In the genomic region with DNA sequence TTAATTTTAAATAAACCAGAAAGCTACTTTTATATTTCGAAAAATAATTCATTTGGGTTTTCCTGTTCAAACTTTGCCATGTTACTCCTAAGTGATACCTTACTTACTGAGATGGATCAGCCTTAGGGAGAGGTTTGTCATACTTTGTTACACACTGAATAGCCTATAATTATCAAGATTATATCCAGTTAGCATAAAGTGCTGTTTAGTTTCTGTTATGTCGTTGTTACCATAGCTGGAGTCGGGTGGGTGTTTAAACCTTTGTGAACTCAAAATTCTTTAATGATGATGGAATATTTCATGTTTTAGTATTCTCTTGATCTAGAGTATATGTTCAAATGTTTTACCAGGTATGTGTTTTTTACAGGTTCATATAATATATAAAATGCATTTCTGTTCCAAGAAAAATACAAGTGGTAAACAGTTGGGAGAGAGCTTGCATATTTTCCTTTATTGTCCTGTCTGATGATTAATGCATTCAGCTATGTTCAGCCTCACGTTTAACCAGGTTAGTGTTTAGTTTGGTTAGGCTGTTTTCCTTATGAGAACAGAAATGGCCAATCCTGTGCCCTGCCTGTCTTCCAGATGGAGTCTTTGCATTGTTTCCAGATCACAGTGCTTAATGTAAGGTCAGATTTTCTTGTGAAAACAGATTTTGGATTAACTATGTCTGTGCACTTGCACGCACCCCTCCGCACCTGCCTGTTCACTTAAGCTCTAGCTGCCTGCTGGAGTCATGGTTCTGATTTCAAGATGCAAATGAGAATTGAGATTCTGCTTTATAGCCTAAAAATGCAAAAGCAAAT, we compare ENCODE assay signal across 13 cellular contexts.
DNase-seq lines count a peak whose midpoint lies in the region; TF ChIP-seq lines count a peak whose summit lies in the region.
"Had no signal": no experiment of that assay in that cellular context is flagged by ENCODE, and none has a peak within 500 bp of the region (broad histone marks: within the 10 kb centered on the region; RNA-seq: fewer than 3 reads in every experiment).

No MANE protein-coding gene starts in this region.

- no peak for TF ChIP-seq CTCF in AG10803 (conservative IDR thresholded peaks at IDR 0.05; ENCODE audit: low read length)

- H3K4me3 ChIP-seq in AG10803 (ENCODE audit: low read length) (no peak overlapping the region), adipocyte (ENCODE audit: low read length) (no peak overlapping the region)
- H3K4me3 ChIP-seq: ovary had no signal

- DNase-seq in AG10803 (ENCODE audit: low read depth) (peak; percentile 35), M059J (ENCODE audit: low read depth) (peak; percentile 69), adipocyte (ENCODE audit: low read depth) (peak; percentile 54), iris pigment epithelial cell (ENCODE audit: low read depth) (peak; percentile 60), hippocampal formation (lab: John Stamatoyannopoulos, UW) (no peak), substantia nigra (lab: John Stamatoyannopoulos, UW) (no peak), HUDEP-2 (lab: John Stamatoyannopoulos, UW; ENCODE audit: unreplicated experiment in 76 of 76) (no peak), NCI-H2107 treated with DMSO at 0.1 percent for 48 hours (lab: John Stamatoyannopoulos, UW; ENCODE audit: unreplicated experiment) (no peak)
- DNase-seq: activated naive CD8-positive, alpha-beta T cell treated with anti-CD3 and anti-CD28 coated beads for 36 hours; DND-41; left ventricle myocardium superior; NCI-H2029 treated with DMSO at 0.1 percent for 48 hours; ovary had no signal

- H3K9ac ChIP-seq in adipocyte (ENCODE audit: low read length), result no peak overlapping the region

- H3K27ac ChIP-seq in substantia nigra (ENCODE audit: low read depth, low read length, poor library complexity, severe bottlenecking), result no peak overlapping the region
- H3K27ac ChIP-seq: ovary had no signal

- H3K4me1 ChIP-seq in adipocyte (ENCODE audit: control insufficient read depth, insufficient read depth, low read length), result no peaks in the 10 kb centered on the region

- no peaks in the 10 kb centered on the region for H3K27me3 ChIP-seq in adipocyte (replicated peaks; ENCODE audit: control insufficient read depth, insufficient read depth, low read length)
- H3K27me3 ChIP-seq: ovary had no signal

- no peaks in the 10 kb centered on the region for H3K9me3 ChIP-seq in adipocyte (ENCODE audit: control insufficient read depth, low read length)
- H3K9me3 ChIP-seq: ovary had no signal

- peaks cover 14% of the 10 kb centered on the region for H3K36me3 ChIP-seq in adipocyte (ENCODE audit: control insufficient read depth, insufficient read depth, low read length, severe bottlenecking)
- H3K36me3 ChIP-seq: ovary had no signal

Comparison
In these comparisons a context has a peak if more than half of its experiments do, and no peak if none do; other contexts are left out.
1. DNase-seq: peak in AG10803 (single experiment), M059J (single experiment), adipocyte (single experiment) and iris pigment epithelial cell (single experiment); none in hippocampal formation (0 of 2), substantia nigra (0 of 49), HUDEP-2 (0 of 76) and NCI-H2107 treated with DMSO at 0.1 percent for 48 hours (single experiment).